2 cellular contexts compared by ENCODE assay signal in the genomic region with DNA sequence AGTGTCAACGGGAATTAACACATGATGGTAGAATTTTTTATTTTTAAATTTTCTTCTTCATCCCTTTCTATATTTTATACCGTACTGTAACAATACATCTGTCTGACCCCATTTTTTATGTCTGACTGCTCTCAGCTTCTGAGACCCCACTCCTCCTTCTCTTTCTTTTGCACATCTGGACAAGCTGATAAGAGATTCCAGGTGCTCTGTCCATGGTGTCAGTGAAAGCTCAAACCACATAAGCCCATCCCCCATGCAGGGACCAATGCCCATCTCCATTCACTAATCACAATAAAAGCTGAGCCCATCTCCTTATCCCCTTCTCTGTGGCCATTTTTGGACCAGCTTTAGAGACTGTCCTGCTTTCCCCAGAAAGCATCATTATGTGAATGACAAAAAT.
TF ChIP-seq lines count a peak whose summit lies in the region.

No MANE protein-coding gene starts in this region.

TF ChIP-seq in GM23338, 12 proteins besides CTCF, POLR2A, EP300 and RAD21 (continued from another document):
- TF ChIP-seq, protein P1, sequence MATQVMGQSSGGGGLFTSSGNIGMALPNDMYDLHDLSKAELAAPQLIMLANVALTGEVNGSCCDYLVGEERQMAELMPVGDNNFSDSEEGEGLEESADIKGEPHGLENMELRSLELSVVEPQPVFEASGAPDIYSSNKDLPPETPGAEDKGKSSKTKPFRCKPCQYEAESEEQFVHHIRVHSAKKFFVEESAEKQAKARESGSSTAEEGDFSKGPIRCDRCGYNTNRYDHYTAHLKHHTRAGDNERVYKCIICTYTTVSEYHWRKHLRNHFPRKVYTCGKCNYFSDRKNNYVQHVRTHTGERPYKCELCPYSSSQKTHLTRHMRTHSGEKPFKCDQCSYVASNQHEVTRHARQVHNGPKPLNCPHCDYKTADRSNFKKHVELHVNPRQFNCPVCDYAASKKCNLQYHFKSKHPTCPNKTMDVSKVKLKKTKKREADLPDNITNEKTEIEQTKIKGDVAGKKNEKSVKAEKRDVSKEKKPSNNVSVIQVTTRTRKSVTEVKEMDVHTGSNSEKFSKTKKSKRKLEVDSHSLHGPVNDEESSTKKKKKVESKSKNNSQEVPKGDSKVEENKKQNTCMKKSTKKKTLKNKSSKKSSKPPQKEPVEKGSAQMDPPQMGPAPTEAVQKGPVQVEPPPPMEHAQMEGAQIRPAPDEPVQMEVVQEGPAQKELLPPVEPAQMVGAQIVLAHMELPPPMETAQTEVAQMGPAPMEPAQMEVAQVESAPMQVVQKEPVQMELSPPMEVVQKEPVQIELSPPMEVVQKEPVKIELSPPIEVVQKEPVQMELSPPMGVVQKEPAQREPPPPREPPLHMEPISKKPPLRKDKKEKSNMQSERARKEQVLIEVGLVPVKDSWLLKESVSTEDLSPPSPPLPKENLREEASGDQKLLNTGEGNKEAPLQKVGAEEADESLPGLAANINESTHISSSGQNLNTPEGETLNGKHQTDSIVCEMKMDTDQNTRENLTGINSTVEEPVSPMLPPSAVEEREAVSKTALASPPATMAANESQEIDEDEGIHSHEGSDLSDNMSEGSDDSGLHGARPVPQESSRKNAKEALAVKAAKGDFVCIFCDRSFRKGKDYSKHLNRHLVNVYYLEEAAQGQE (IDR thresholded peaks at IDR 0.05; ENCODE audit: unreplicated experiment): peak; percentile 53

TF ChIP-seq in Ishikawa, 13 proteins besides CTCF, POLR2A, EP300 and RAD21:
- TF ChIP-seq, protein P1 (IDR thresholded peaks at IDR 0.05; ENCODE audit: low read depth): peak; percentile 57
- TF ChIP-seq, protein P2, sequence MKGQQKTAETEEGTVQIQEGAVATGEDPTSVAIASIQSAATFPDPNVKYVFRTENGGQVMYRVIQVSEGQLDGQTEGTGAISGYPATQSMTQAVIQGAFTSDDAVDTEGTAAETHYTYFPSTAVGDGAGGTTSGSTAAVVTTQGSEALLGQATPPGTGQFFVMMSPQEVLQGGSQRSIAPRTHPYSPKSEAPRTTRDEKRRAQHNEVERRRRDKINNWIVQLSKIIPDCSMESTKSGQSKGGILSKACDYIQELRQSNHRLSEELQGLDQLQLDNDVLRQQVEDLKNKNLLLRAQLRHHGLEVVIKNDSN (IDR thresholded peaks at IDR 0.05): no peak
- no peak for TF ChIP-seq ZBTB7A (IDR thresholded peaks at IDR 0.05; ENCODE audit: low read depth)
